1 cellular context compared by ENCODE assay signal in the genomic region with DNA sequence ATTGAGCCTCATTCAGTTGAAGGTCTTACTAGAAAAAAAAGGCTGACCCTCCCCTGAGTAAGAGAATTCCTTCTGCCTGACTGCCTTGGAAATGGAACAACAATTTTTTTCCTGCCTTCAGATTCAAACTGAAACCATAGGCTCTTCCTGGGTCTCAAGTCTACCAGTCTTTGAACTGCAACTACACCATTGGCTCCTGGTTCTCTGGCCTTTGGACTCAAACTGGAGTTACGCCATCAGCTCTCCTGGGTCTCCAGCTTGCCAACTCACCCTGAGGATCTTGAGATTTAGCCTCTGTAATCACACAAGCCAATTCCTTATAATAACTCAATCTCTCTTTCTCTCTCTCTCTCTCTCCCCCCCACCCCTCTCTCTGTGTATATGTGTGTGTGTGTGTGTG.
TF ChIP-seq lines count a peak whose summit lies in the region.

No MANE protein-coding gene starts in this region.

TF ChIP-seq in IMR-90, 13 proteins besides CTCF, POLR2A, EP300 and RAD21:
- TF ChIP-seq NFE2L2 (IDR thresholded peaks at IDR 0.05; ENCODE audit: low read depth, low read length) (no peak), CEBPB (IDR thresholded peaks at IDR 0.05; ENCODE audit: low read depth, low read length) (peak; percentile 32; the same call in 1 of the 2 replicates), MAZ (IDR thresholded peaks at IDR 0.05; ENCODE audit: borderline replicate concordance, low read depth, low read length) (no peak), SMC3 (IDR thresholded peaks at IDR 0.05; ENCODE audit: low read depth, low read length) (no peak)
TF ChIP-seq in IMR-90: peak in this region for 1.
